8 cellular contexts compared by ENCODE assay signal in the genomic region with DNA sequence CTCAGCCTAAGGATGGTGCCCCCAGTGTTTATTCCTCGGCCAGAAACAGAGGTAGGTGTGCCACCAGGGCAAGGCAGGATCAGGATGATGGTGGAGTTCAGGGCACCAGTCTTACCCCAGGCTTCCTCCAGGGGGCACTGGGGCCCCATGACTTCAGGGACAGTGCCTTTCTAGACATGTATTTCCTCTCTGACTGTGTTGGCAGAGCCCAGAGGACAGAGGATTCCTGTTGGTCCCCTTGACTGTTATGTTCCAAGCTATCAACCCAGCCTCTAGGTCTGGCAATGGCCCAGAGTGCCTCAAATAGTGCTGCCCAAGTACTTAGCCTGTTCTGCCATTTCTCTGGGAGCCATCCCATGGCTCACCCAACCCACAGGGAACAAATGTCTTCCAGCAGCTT. TPM values are rescaled to one million over a fixed set of nuclear protein-coding genes. Genes with fewer than 3 reads are reported as not detected.
DNase-seq lines count a peak whose midpoint lies in the region; ATAC-seq, FAIRE-seq and TF ChIP-seq lines count a peak whose summit lies in the region.

No MANE protein-coding gene starts in this region.

- intact Hi-C loops in activated B cell treated with CpG ODN at 0.5 μM for 24 hours (cut with micrococcal nuclease), result loop anchor here (1.0 to 5.0 kb wide), 3 partner anchors 19 to 800 kb away; no protein-coding TSS in a partner anchor
- intact Hi-C loops in mammary epithelial cell (cut with micrococcal nuclease), result loop anchor here (1.0 kb wide), 2 partner anchors 29 to 42 kb away; no protein-coding TSS in a partner anchor

- H3K4me1 Mint-ChIP-seq in activated B cell treated with CpG ODN at 0.5 μM for 24 hours, result peaks cover 25% of the 10 kb centered on the region

- no peak for TF ChIP-seq POLR2A in NB4 (IDR thresholded peaks at IDR 0.05; ENCODE audit: extremely low read depth, insufficient read length)

- H3K9me1 ChIP-seq in keratinocyte (ENCODE audit: control insufficient read depth, extremely low read depth, insufficient read depth, low read length), result no peaks in the 10 kb centered on the region

- peak; percentile 20 for DNase-seq in NCI-H2171 treated with DMSO at 0.1 percent for 48 hours (lab: John Stamatoyannopoulos, UW)
- DNase-seq in NCI-H2171 (lab: John Stamatoyannopoulos, UW), result no peak
- DNase-seq in NB4 (ENCODE audit: low read depth), result peak; percentile 78
- peak; percentile 70 for DNase-seq in activated B cell treated with CpG ODN at 0.5 μM for 24 hours
- DNase-seq in mammary epithelial cell, result peak; percentile 53
- no peak for DNase-seq in keratinocyte (ENCODE audit: low read depth, low spot score)
- peak; percentile 72 to 80 for DNase-seq in stimulated activated CD4-positive, alpha-beta T cell treated with anti-CD3 and anti-CD28 coated beads, Interleukin-15, amount 100 ng/mL, for 48 hours (ENCODE audit: low read depth in 2 of 2)

- H3K27me3 ChIP-seq in mammary epithelial cell (ENCODE audit: insufficient read depth, low read length) (no peaks in the 10 kb centered on the region), keratinocyte (ENCODE audit: control insufficient read depth, extremely low read depth, insufficient read depth, low read length) (no peaks in the 10 kb centered on the region)

- H4K20me1 ChIP-seq in mammary epithelial cell (ENCODE audit: insufficient read depth, low read length), result no peaks in the 10 kb centered on the region
- H4K20me1 ChIP-seq in keratinocyte (ENCODE audit: control insufficient read depth, extremely low read depth, insufficient read depth, low read length), result no peaks in the 10 kb centered on the region

- peaks cover 20% of the 10 kb centered on the region for H3K4me1 ChIP-seq in mammary epithelial cell (ENCODE audit: insufficient read depth, low read length)
- H3K4me1 ChIP-seq in keratinocyte (ENCODE audit: control insufficient read depth, extremely low read depth, insufficient read depth, low read length), result peaks cover 25% of the 10 kb centered on the region

- FAIRE-seq in keratinocyte (lab: Jason Lieb, UNC), result peak; percentile 93

- H3K27ac ChIP-seq in mammary epithelial cell (ENCODE audit: insufficient read depth, low read depth, low read length), result no peak overlapping the region
- no peak overlapping the region for H3K27ac ChIP-seq in keratinocyte (ENCODE audit: control insufficient read depth, insufficient read depth, low read length)

- H3K9me3 ChIP-seq in mammary epithelial cell (replicated peaks; ENCODE audit: insufficient read depth, low read length), result no peaks in the 10 kb centered on the region
- no peaks in the 10 kb centered on the region for H3K9me3 ChIP-seq in keratinocyte (ENCODE audit: control insufficient read depth, low read depth, low read length)

- no peaks in the 10 kb centered on the region for H3K9me3 Mint-ChIP-seq in activated B cell treated with CpG ODN at 0.5 μM for 24 hours

- no peak overlapping the region for H3K27ac Mint-ChIP-seq in activated B cell treated with CpG ODN at 0.5 μM for 24 hours

- dilution Hi-C loops in mammary epithelial cell (cut with HindIII; ENCODE audit: low sequenced_read_pairs) (loop anchor here (5.0 kb wide), 1 partner anchor 35 kb away; no protein-coding TSS in a partner anchor), keratinocyte (cut with MboI; ENCODE audit: extremely low pct_ligation_motif_present, low sequenced_read_pairs) (no loop called here)

- H3K4me3 Mint-ChIP-seq in activated B cell treated with CpG ODN at 0.5 μM for 24 hours, result peak overlapping the region; percentile 50

- peak; percentile 15 for ATAC-seq in activated B cell treated with CpG ODN at 0.5 μM for 24 hours (ENCODE audit: low read depth)
- ATAC-seq in HG03442 (IDR thresholded peaks at IDR 0.05; ENCODE audit: unreplicated experiment), result no peak

- 0% methylated on average over 1 of the region's 1 CpG for WGBS in mammary epithelial cell (ENCODE audit: low coverage, missing lambda C conversion rate)

- in situ Hi-C loops in mammary epithelial cell (cut with MboI; ENCODE audit: low sequenced_read_pairs in 2 of 2), result loop anchor here (5.0 kb wide), 1 partner anchor 40 kb away; a partner anchor contains a TSS

- H2AFZ ChIP-seq in mammary epithelial cell (ENCODE audit: low read depth, low read length) (no peak overlapping the region), keratinocyte (ENCODE audit: control insufficient read depth, low read length) (no peak overlapping the region)

- H3K4me2 ChIP-seq in mammary epithelial cell (ENCODE audit: insufficient read depth, low read depth, low read length) (no peak overlapping the region), keratinocyte (ENCODE audit: control insufficient read depth, extremely low read depth, insufficient read depth, low read depth, low read length) (no peak overlapping the region)

- peaks cover 15% of the 10 kb centered on the region for H3K36me3 Mint-ChIP-seq in activated B cell treated with CpG ODN at 0.5 μM for 24 hours (ENCODE audit: low read depth)

- POLR2A ChIA-PET in activated B cell treated with CpG ODN at 0.5 μM for 24 hours (lab: Charles Lee), result interaction anchor here (0.6 to 6.9 kb wide), 3 partner anchors 33 to 475 kb away, joined by 3 to 125 read pairs (median 4); a partner anchor contains a TSS

- H3K4me3 ChIP-seq in NB4 (ENCODE audit: low read depth, low read length) (no peak overlapping the region), mammary epithelial cell (replicated peaks in 1 of 3; ENCODE audit: insufficient read depth in 1 of 3, low read depth in 2 of 3, low read length in 3 of 3) (no peak overlapping the region), keratinocyte (ENCODE audit: control insufficient read depth in 2 of 3, extremely low read depth in 1 of 3, insufficient read depth in 2 of 3, low read depth in 1 of 3, low read length in 3 of 3) (no peak overlapping the region)

- H3K36me3 ChIP-seq in mammary epithelial cell (ENCODE audit: insufficient read depth, low read length), result no peaks in the 10 kb centered on the region
- H3K36me3 ChIP-seq in keratinocyte (ENCODE audit: control insufficient read depth in 2 of 2, extremely low read depth in 1 of 2, insufficient read depth in 2 of 2, low read length in 2 of 2), result peaks cover 9 to 17% of the 10 kb centered on the region in 2 experiments

- H3K79me2 ChIP-seq in mammary epithelial cell (ENCODE audit: insufficient read depth, low read length), result peaks cover 7% of the 10 kb centered on the region
- peaks cover 7% of the 10 kb centered on the region for H3K79me2 ChIP-seq in keratinocyte (ENCODE audit: control insufficient read depth, insufficient read depth, low read length)

- no TSS peak for BruUV-seq in mammary epithelial cell (replicated peaks; lab: Mats Ljungman, UMichigan)

- H3K9ac ChIP-seq in mammary epithelial cell (ENCODE audit: insufficient read depth, low read length) (no peak overlapping the region), keratinocyte (ENCODE audit: control insufficient read depth, extremely low read depth, insufficient read depth, low read length) (no peak overlapping the region)

- CTCF ChIA-PET in activated B cell treated with CpG ODN at 0.5 μM for 24 hours (lab: Charles Lee) (interaction anchor here (0.6 to 9.9 kb wide), 10 partner anchors 14 to 860 kb away, joined by 3 to 245 read pairs (median 4); a partner anchor contains a TSS), mammary epithelial cell (lab: Charles Lee; ENCODE audit: low non-redundant PET) (no interaction called here)

- no peaks in the 10 kb centered on the region for H3K27me3 Mint-ChIP-seq in activated B cell treated with CpG ODN at 0.5 μM for 24 hours

- TF ChIP-seq CTCF in NB4 (IDR thresholded peaks at IDR 0.05; ENCODE audit: low read depth, low read length) (peak; percentile 89), activated B cell treated with CpG ODN at 0.5 μM for 24 hours (IDR thresholded peaks at IDR 0.05) (no peak), mammary epithelial cell (conservative IDR thresholded peaks at IDR 0.05 in 1 of 2, IDR thresholded peaks at IDR 0.05 in 1 of 2; ENCODE audit: extremely low read depth in 1 of 2, insufficient read depth in 1 of 2, low read depth in 1 of 2, low read length in 2 of 2) (peak; percentile 94 to 95), keratinocyte (optimal IDR thresholded peaks at IDR 0.05 in 1 of 3, IDR thresholded peaks at IDR 0.05 in 1 of 3, conservative IDR thresholded peaks at IDR 0.05 in 1 of 3; ENCODE audit: extremely low read depth in 1 of 3, insufficient read depth in 2 of 3, low read length in 3 of 3) (peak in 2 of 3 experiments; percentile 92 to 94)

RNA-seq across cellular contexts. Expression of a gene that starts 2.8 kb away (rescaled TPM):
- total RNA-seq in activated B cell treated with CpG ODN at 0.5 μM for 24 hours, result 23.5 and 26.9 TPM in 2 replicates
- 10 to 100 TPM; 14.2 to 23.1 TPM for total RNA-seq in mammary epithelial cell
- 15.4 TPM for polyA plus RNA-seq in mammary epithelial cell
- polyA minus RNA-seq in mammary epithelial cell, result 8.5 TPM
- polyA plus RNA-seq in keratinocyte, result 12.9 to 19.5 TPM (median 13.0 TPM) in 3 replicates
- polyA plus RNA-seq in keratinocyte (2011; ENCODE audit: low read depth), result 0.74 TPM
- polyA plus RNA-seq in keratinocyte (2011; cell fraction: cytosol; rRNA removed), result 7.4 and 12.2 TPM in 2 replicates
- polyA plus RNA-seq in keratinocyte (2011; cell fraction: nucleus; rRNA removed), result 32.6 and 40.2 TPM in 2 replicates
- 10.1 and 15.6 TPM in 2 replicates for polyA plus RNA-seq in keratinocyte (2012; ENCODE audit: low replicate concordance)
- 9.7 to 14.6 TPM (median 12.7 TPM) in 3 replicates for polyA minus RNA-seq in keratinocyte
- polyA minus RNA-seq in keratinocyte (2011; cell fraction: cytosol; rRNA and poly(A)+ RNA removed), result 8.6 TPM
- polyA minus RNA-seq in keratinocyte (2011; cell fraction: nucleus; rRNA and poly(A)+ RNA removed), result 6.4 and 8.7 TPM in 2 replicates

RNA-seq across cellular contexts. Expression of a gene that starts 4.6 kb away (rescaled TPM):
- total RNA-seq in activated B cell treated with CpG ODN at 0.5 μM for 24 hours (4.5 and 5.9 TPM in 2 replicates), mammary epithelial cell (1 to 10 TPM in 1 of 2 donors, under 1 TPM in 1; 0.80 to 6.5 TPM)
- polyA plus RNA-seq in mammary epithelial cell (2.1 TPM), keratinocyte (1.4 to 2.6 TPM (median 1.4 TPM) in 3 replicates)
- polyA minus RNA-seq in mammary epithelial cell (not detected), keratinocyte (1.4 to 4.5 TPM (median 3.9 TPM) in 3 replicates)
- polyA plus RNA-seq in keratinocyte (2011; ENCODE audit: low read depth), result 0.30 TPM
- polyA plus RNA-seq in keratinocyte (2011; cell fraction: cytosol; rRNA removed), result 0.56 and 1.3 TPM in 2 replicates
- 2.2 and 2.8 TPM in 2 replicates for polyA plus RNA-seq in keratinocyte (2011; cell fraction: nucleus; rRNA removed)
- polyA plus RNA-seq in keratinocyte (2012; ENCODE audit: low replicate concordance), result 0.14 and 0.92 TPM in 2 replicates
- polyA minus RNA-seq in keratinocyte (2011; cell fraction: cytosol; rRNA and poly(A)+ RNA removed), result not detected
- polyA minus RNA-seq in keratinocyte (2011; cell fraction: nucleus; rRNA and poly(A)+ RNA removed), result 0.32 and 0.93 TPM in 2 replicates

RNA-seq across cellular contexts. Expression of a gene that starts 39.4 kb away (rescaled TPM):
- total RNA-seq in activated B cell treated with CpG ODN at 0.5 μM for 24 hours (2.9 and 3.2 TPM in 2 replicates), mammary epithelial cell (1 to 10 TPM; 1.8 to 2.8 TPM)
- polyA plus RNA-seq in mammary epithelial cell (3.6 TPM), keratinocyte (1.8 to 3.5 TPM (median 2.8 TPM) in 3 replicates)
- polyA minus RNA-seq in mammary epithelial cell (8.8 TPM), keratinocyte (3.8 to 7.1 TPM (median 4.2 TPM) in 3 replicates)
- 0.77 TPM for polyA plus RNA-seq in keratinocyte (2011; ENCODE audit: low read depth)
- 2.3 and 4.2 TPM in 2 replicates for polyA plus RNA-seq in keratinocyte (2011; cell fraction: cytosol; rRNA removed)
- 4.7 and 7.4 TPM in 2 replicates for polyA plus RNA-seq in keratinocyte (2011; cell fraction: nucleus; rRNA removed)
- 3.6 and 6.7 TPM in 2 replicates for polyA plus RNA-seq in keratinocyte (2012; ENCODE audit: low replicate concordance)
- 6.9 TPM for polyA minus RNA-seq in keratinocyte (2011; cell fraction: cytosol; rRNA and poly(A)+ RNA removed)
- polyA minus RNA-seq in keratinocyte (2011; cell fraction: nucleus; rRNA and poly(A)+ RNA removed), result 3.2 and 3.4 TPM in 2 replicates

RNA-seq across cellular contexts. Expression of a gene that starts 44.8 kb away (rescaled TPM):
- total RNA-seq in activated B cell treated with CpG ODN at 0.5 μM for 24 hours, result 18.2 and 20.3 TPM in 2 replicates
- total RNA-seq in mammary epithelial cell, result 100 to 1,000 TPM in 1 of 2 donors, 10 to 100 TPM in 1; 94.9 to 138 TPM
- polyA plus RNA-seq in mammary epithelial cell, result 259 TPM
- 258 TPM for polyA minus RNA-seq in mammary epithelial cell
- 134 to 172 TPM (median 148 TPM) in 3 replicates for polyA plus RNA-seq in keratinocyte
- polyA plus RNA-seq in keratinocyte (2011; ENCODE audit: low read depth), result 29.2 TPM
- polyA plus RNA-seq in keratinocyte (2011; cell fraction: cytosol; rRNA removed), result 140 and 168 TPM in 2 replicates
- polyA plus RNA-seq in keratinocyte (2011; cell fraction: nucleus; rRNA removed), result 73.7 and 78.1 TPM in 2 replicates
- polyA plus RNA-seq in keratinocyte (2012; ENCODE audit: low replicate concordance), result 61.7 and 126 TPM in 2 replicates
- 148 to 206 TPM (median 152 TPM) in 3 replicates for polyA minus RNA-seq in keratinocyte
- polyA minus RNA-seq in keratinocyte (2011; cell fraction: cytosol; rRNA and poly(A)+ RNA removed), result 85.2 TPM
- polyA minus RNA-seq in keratinocyte (2011; cell fraction: nucleus; rRNA and poly(A)+ RNA removed), result 36.5 and 51.9 TPM in 2 replicates

Comparison
In these comparisons a context has a peak if more than half of its experiments do, and no peak if none do; other contexts are left out.
1. DNase-seq: peak in NCI-H2171 treated with DMSO at 0.1 percent for 48 hours (single experiment), NB4 (single experiment), activated B cell treated with CpG ODN at 0.5 μM for 24 hours (single experiment), mammary epithelial cell (single experiment) and stimulated activated CD4-positive, alpha-beta T cell treated with anti-CD3 and anti-CD28 coated beads, Interleukin-15, amount 100 ng/mL, for 48 hours (2 of 2); none in NCI-H2171 (single experiment) and keratinocyte (single experiment).